In genomic region chr9:122095010-122095767, GRCh38 we compare ENCODE assay signal across 8 cellular contexts. TPM values are rescaled to one million over a fixed set of nuclear protein-coding genes. Genes with fewer than 3 reads are reported as not detected.
DNase-seq lines count a peak whose midpoint lies in the region; ATAC-seq, FAIRE-seq and TF ChIP-seq lines count a peak whose summit lies in the region.

No MANE protein-coding gene starts in this region.

- peak; percentile 70 for FAIRE-seq in HepG2 (lab: Jason Lieb, UNC)

- H3K36me3 ChIP-seq in MM.1S (replicated peaks; ENCODE audit: insufficient read depth, low read length) (no peaks in the 10 kb centered on the region), breast epithelium (no peaks in the 10 kb centered on the region), HepG2 (replicated peaks in 1 of 2; ENCODE audit: control insufficient read depth in 1 of 2, insufficient read depth in 2 of 2, low read length in 2 of 2) (no peaks in the 10 kb centered on the region)

- H3K9me3 ChIP-seq in MM.1S (replicated peaks; ENCODE audit: insufficient read depth, low read length) (no peaks in the 10 kb centered on the region), breast epithelium (no peaks in the 10 kb centered on the region), HepG2 (ENCODE audit: low read length) (no peaks in the 10 kb centered on the region)

- H4K20me1 ChIP-seq in MM.1S (ENCODE audit: insufficient read depth, low read length) (no peaks in the 10 kb centered on the region), HepG2 (ENCODE audit: insufficient read depth, low read length) (no peaks in the 10 kb centered on the region)

- peak overlapping the region; percentile 9; the same call in 1 of the 2 replicates for H3K4me3 ChIP-seq in MM.1S (ENCODE audit: low read length)
- no peak overlapping the region for H3K4me3 ChIP-seq in breast epithelium
- 0 out of 6 replicates have a peak overlapping the region, but pooled peaks of 1 of the 3 experiments have one; percentile 13 for H3K4me3 ChIP-seq in HepG2 (replicated peaks in 1 of 3; ENCODE audit: insufficient read depth in 1 of 3, low read depth in 2 of 3, low read length in 3 of 3)

- peak overlapping the region; percentile 42; the same call in 1 of the 2 replicates for H3K4me2 ChIP-seq in MM.1S (ENCODE audit: low read depth, low read length)
- H3K4me2 ChIP-seq in HepG2 (ENCODE audit: low read depth, low read length) = peak overlapping the region; percentile 55

- no TSS peak for BruUV-seq in HepG2 (replicated peaks; lab: Mats Ljungman, UMichigan)

- ATAC-seq in HepG2 = no peak
- ATAC-seq in GM19328 (IDR thresholded peaks at IDR 0.05; ENCODE audit: unreplicated experiment) = no peak
- ATAC-seq in esophagus mucosa = no peak

- H3K79me2 ChIP-seq in MM.1S (ENCODE audit: low read length) = peaks cover 26% of the 10 kb centered on the region
- H3K79me2 ChIP-seq in HepG2 (ENCODE audit: insufficient read depth, low read length) = peaks cover 4% of the 10 kb centered on the region

- TF ChIP-seq POLR2A in breast epithelium (IDR thresholded peaks at IDR 0.05) = no peak
- no peak for TF ChIP-seq POLR2A in HepG2 (IDR thresholded peaks at IDR 0.05; ENCODE audit: insufficient read depth in 1 of 2, low read depth in 2 of 2, low read length in 2 of 2)

- in situ Hi-C loops in HepG2 (cut with HindIII; ENCODE audit: extremely low pct_ligation_motif_present, low pct_unique_long_range_greater_than_20kb) = loop anchor here (5.0 to 10.0 kb wide), 2 partner anchors 252 to 360 kb away; no protein-coding TSS in a partner anchor

- DNase-seq in GM10248 (ENCODE audit: extremely low spot score) = peak; percentile 52
- peak; percentile 77 for DNase-seq in MM.1S
- DNase-seq in T-helper 9 cell = peak; percentile 27
- no peak for DNase-seq in breast epithelium (ENCODE audit: low spot score in 2 of 2)
- DNase-seq in HepG2 (ENCODE audit: low spot score) = peak; percentile 48
- peak; percentile 12 for DNase-seq in stimulated activated CD8-positive, alpha-beta memory T cell treated with anti-CD3 and anti-CD28 coated beads, Interleukin-4, amount 100 ng/mL, for 24 hours (ENCODE audit: low read depth)

- CTCF ChIA-PET in GM10248 (lab: Yijun Ruan, JAX) (interaction anchor here (0.7 to 5.8 kb wide), 11 partner anchors 12 to 268 kb away, joined by 3 to 150 read pairs (median 3); no protein-coding TSS in a partner anchor), HepG2 (lab: Yijun Ruan, JAX; ENCODE audit: low intra/inter-chr PET ratio, low total read pairs) (interaction anchor here (1.1 to 2.4 kb wide), 4 partner anchors 28 to 358 kb away, joined by 3 to 9 read pairs (median 6); no protein-coding TSS in a partner anchor)

- no peaks in the 10 kb centered on the region for H3K9me2 ChIP-seq in MM.1S (replicated peaks; ENCODE audit: insufficient read depth, low read length)

- H2AFZ ChIP-seq in MM.1S (ENCODE audit: low read length) (no peak overlapping the region), HepG2 (ENCODE audit: low read length) (no peak overlapping the region)

- peaks cover 15% of the 10 kb centered on the region; the same call in 1 of the 2 replicates for H3K4me1 ChIP-seq in MM.1S (ENCODE audit: low read length)
- H3K4me1 ChIP-seq in breast epithelium = peaks cover 0 to 8% of the 10 kb centered on the region in 2 donors
- peaks cover 49% of the 10 kb centered on the region for H3K4me1 ChIP-seq in HepG2 (ENCODE audit: insufficient read depth, low read length)

- no peak for TF ChIP-seq EP300 in HepG2 (IDR thresholded peaks at IDR 0.05; ENCODE audit: low read depth in 2 of 2, low read length in 2 of 2)
- TF ChIP-seq EP300 in HepG2 (CRISPR knock-in tag; IDR thresholded peaks at IDR 0.05; ENCODE audit: borderline replicate concordance) = no peak

- no peak overlapping the region for H3K27ac ChIP-seq in MM.1S (ENCODE audit: low read length)
- H3K27ac ChIP-seq in breast epithelium = no peak overlapping the region
- H3K27ac ChIP-seq in HepG2 (ENCODE audit: extremely low read length, insufficient read depth, low read length) = no peak overlapping the region

- no peak for TF ChIP-seq RAD21 in HepG2 (CRISPR knock-in tag; IDR thresholded peaks at IDR 0.05)

- WGBS in HepG2 (ENCODE audit: low lambda C conversion rate) = 19% methylated on average over 13 of the region's 14 CpGs

- H3F3A ChIP-seq in MM.1S (ENCODE audit: insufficient read depth, low read length) = no peaks in the 10 kb centered on the region

- TF ChIP-seq CTCF in GM10248 (IDR thresholded peaks at IDR 0.05; ENCODE audit: control extremely low read depth, extremely low read depth, low read depth, missing control alignments) (peak; percentile 72), MM.1S (IDR thresholded peaks at IDR 0.05; ENCODE audit: low read length) (peak; percentile 79), breast epithelium (IDR thresholded peaks at IDR 0.05) (peak; percentile 27 to 40 (median 27)), HepG2 (CRISPR knock-in tag; IDR thresholded peaks at IDR 0.05) (peak; percentile 65)

- intact Hi-C loops in breast epithelium (cut with DNase I; ENCODE audit: low total_unique reads) = no loop called here
- intact Hi-C loops in HepG2 (cut with micrococcal nuclease; ENCODE audit: unreplicated experiment) = loop anchor here (5.0 kb wide), 3 partner anchors 167 to 717 kb away; partner anchors contain the start of genes MRRF and RBM18

- H3K9ac ChIP-seq in MM.1S (ENCODE audit: low read length) (no peak overlapping the region), HepG2 (ENCODE audit: insufficient read depth, low read depth, low read length) (no peak overlapping the region)

- POLR2A ChIA-PET in GM10248 (lab: Yijun Ruan, JAX) = no interaction called here
- POLR2A ChIA-PET in HepG2 (lab: Yijun Ruan, JAX) = no interaction called here

- H3K27me3 ChIP-seq in MM.1S (replicated peaks; ENCODE audit: insufficient read depth, low read length) (peaks cover 27% of the 10 kb centered on the region; the same call in 1 of the 2 replicates), breast epithelium (no peaks in the 10 kb centered on the region), HepG2 (ENCODE audit: control insufficient read depth in 1 of 2, insufficient read depth in 2 of 2, low read length in 2 of 2) (peaks cover 0 to 5% of the 10 kb centered on the region in 2 experiments; a peak in 3 of 5 replicates)

TF ChIP-seq in HepG2, 621 proteins besides CTCF, POLR2A, EP300 and RAD21 (continues in another document):
- no peak for TF ChIP-seq CEBPB (IDR thresholded peaks at IDR 0.05; ENCODE audit: borderline replicate concordance, low read depth, low read length)
- TF ChIP-seq SAP130 (CRISPR knock-in tag; IDR thresholded peaks at IDR 0.05; ENCODE audit: low read depth) = 0 out of 2 replicates have a peak, but pooled peaks have one; percentile 26
- TF ChIP-seq CEBPG (CRISPR knock-in tag; IDR thresholded peaks at IDR 0.05) = no peak
- no peak for TF ChIP-seq PAX8 (CRISPR knock-in tag; IDR thresholded peaks at IDR 0.05; ENCODE audit: borderline replicate concordance)
- no peak for TF ChIP-seq ZNF430 (CRISPR knock-in tag; IDR thresholded peaks at IDR 0.05)
- no peak for TF ChIP-seq NFE2L1 (CRISPR knock-in tag; IDR thresholded peaks at IDR 0.05; ENCODE audit: borderline replicate concordance)
- TF ChIP-seq RFXANK (CRISPR knock-in tag; IDR thresholded peaks at IDR 0.05) = no peak
- no peak; the same call in 1 of the 2 replicates for TF ChIP-seq EHMT2 (IDR thresholded peaks at IDR 0.05; ENCODE audit: borderline replicate concordance, low read depth, low read length)
- TF ChIP-seq ZMYM2 (CRISPR knock-in tag; IDR thresholded peaks at IDR 0.05) = no peak
- TF ChIP-seq XRCC5 (optimal IDR thresholded peaks at IDR 0.05; ENCODE audit: low read length) = peak; percentile 37
- TF ChIP-seq MIER2 (CRISPR knock-in tag; IDR thresholded peaks at IDR 0.05) = peak; percentile 66; the same call in 1 of the 2 replicates
- TF ChIP-seq ZMYM4 (CRISPR knock-in tag; IDR thresholded peaks at IDR 0.05) = no peak
- TF ChIP-seq E2F1 (CRISPR knock-in tag; IDR thresholded peaks at IDR 0.05) = no peak
- peak; percentile 37; the same call in 1 of the 2 replicates for TF ChIP-seq SMC3 (IDR thresholded peaks at IDR 0.05; ENCODE audit: low read length)
- no peak for TF ChIP-seq BORCS8-MEF2B (CRISPR knock-in tag; IDR thresholded peaks at IDR 0.05)

RNA-seq across cellular contexts. Expression of gene TTLL11, which starts 2.1 kb away (rescaled TPM):
- 10 to 100 TPM in 1 of 3 donors, 1 to 10 TPM in 2; 9.0 to 12.1 (median 10.0) TPM for total RNA-seq in breast epithelium
- total RNA-seq in HepG2 (2016; rRNA removed; fragmentation: Illumina TruSeq; extraction: Trizol) = 3.1 and 4.5 TPM in 2 replicates
- 4.2 and 4.4 TPM in 2 replicates for total RNA-seq in HepG2 (2016; cell fraction: cytosol; rRNA removed; fragmentation: Illumina TruSeq; extraction: Trizol; ENCODE audit: low read depth)
- total RNA-seq in HepG2 (2016; cell fraction: insoluble cytoplasmic fraction; rRNA removed; fragmentation: Illumina TruSeq; extraction: Trizol) = 3.2 and 4.0 TPM in 2 replicates
- total RNA-seq in HepG2 (2016; cell fraction: membrane; rRNA removed; fragmentation: Illumina TruSeq; extraction: Trizol) = 8.0 and 8.2 TPM in 2 replicates
- 3.4 and 4.1 TPM in 2 replicates for total RNA-seq in HepG2 (2016; cell fraction: nucleus; rRNA removed; fragmentation: Illumina TruSeq; extraction: Trizol)
- polyA plus RNA-seq in HepG2 (2011; rRNA removed) = 5.2 and 6.4 TPM in 2 replicates
- 4.2 and 5.3 TPM in 2 replicates for polyA plus RNA-seq in HepG2 (2011; cell fraction: cytosol; rRNA removed)
- 2.5 and 3.8 TPM in 2 replicates for polyA plus RNA-seq in HepG2 (2011; cell fraction: nucleus; rRNA removed)
- polyA plus RNA-seq in HepG2 (2012) = 3.5 and 4.2 TPM in 2 replicates
- 4.5 and 4.7 TPM in 2 replicates for polyA plus RNA-seq in HepG2 (2016; cell fraction: cytosol; fragmentation: Illumina TruSeq; extraction: Trizol; ENCODE audit: low read depth)
- polyA plus RNA-seq in HepG2 (2016; cell fraction: insoluble cytoplasmic fraction; fragmentation: Illumina TruSeq; extraction: Trizol; ENCODE audit: low read depth) = 4.7 and 6.7 TPM in 2 replicates
- 6.6 and 8.0 TPM in 2 replicates for polyA plus RNA-seq in HepG2 (2016; cell fraction: membrane; fragmentation: Illumina TruSeq; extraction: Trizol; ENCODE audit: low read depth)
- polyA plus RNA-seq in HepG2 (2016; cell fraction: nucleus; fragmentation: Illumina TruSeq; extraction: Trizol; ENCODE audit: insufficient read depth, low read depth) = 4.7 and 5.7 TPM in 2 replicates
- 3.5 and 6.7 TPM in 2 replicates for polyA minus RNA-seq in HepG2 (2011; rRNA and poly(A)+ RNA removed; ENCODE audit: low replicate concordance)
- 2.0 and 2.5 TPM in 2 replicates for polyA minus RNA-seq in HepG2 (2011; cell fraction: cytosol; rRNA and poly(A)+ RNA removed)
- polyA minus RNA-seq in HepG2 (2011; cell fraction: nucleus; rRNA and poly(A)+ RNA removed) = 3.3 and 5.3 TPM in 2 replicates
- 3.1 TPM for total RNA-seq in esophagus mucosa

Comparison
In these comparisons a context has a peak if more than half of its experiments do, and no peak if none do; other contexts are left out.
1. DNase-seq: peak in GM10248 (single experiment), MM.1S (single experiment), T-helper 9 cell (single experiment), HepG2 (single experiment) and stimulated activated CD8-positive, alpha-beta memory T cell treated with anti-CD3 and anti-CD28 coated beads, Interleukin-4, amount 100 ng/mL, for 24 hours (single experiment); none in breast epithelium (0 of 2).
2. CTCF ChIP-seq: peak in every context shown above with its lines; median percentile 79 in MM.1S; 72 in GM10248; 65 in HepG2; 27 in breast epithelium.